In genomic region chr7:82010416-82010815, GRCh38 we compare ENCODE assay signal across 26 cellular contexts.
"Had no signal": no experiment of that assay in that cellular context is flagged by ENCODE, and none has a peak within 500 bp of the region (broad histone marks: within the 10 kb centered on the region; RNA-seq: fewer than 3 reads in every experiment).

No MANE protein-coding gene starts in this region.

- DNase-seq: islet precursor cell; left ventricle myocardium superior; lower lobe of right lung; mammary epithelial cell; mesendoderm; naive B cell; natural killer cell; nephron progenitor cell; occipital lobe; right lobe of liver; stimulated activated CD4-positive, alpha-beta T cell treated with anti-CD3 and anti-CD28 coated beads, Interleukin-1b, Interleukin-23, amount 100 ng/mL, for 48 hours; stimulated activated CD4-positive, alpha-beta T cell treated with anti-CD3 and anti-CD28 coated beads, Interleukin-2, amount 100 ng/mL, for 48 hours; stimulated activated CD4-positive, alpha-beta T cell treated with anti-CD3 and anti-CD28 coated beads, Interleukin-4, amount 100 ng/mL, for 4 hours; stimulated activated CD8-positive, alpha-beta memory T cell treated with anti-CD3 and anti-CD28 coated beads, Interleukin-4, amount 100 ng/mL, for 48 hours; stimulated activated naive CD4-positive, alpha-beta T cell treated with Interleukin-2 at 50 U/mL for 16 hours; stimulated activated naive CD8-positive, alpha-beta T cell treated with anti-CD3 and anti-CD28 coated beads, Interleukin-15, amount 100 ng/mL, for 72 hours; substantia nigra had no signal

- H3K4me3 ChIP-seq: hepatocyte, lower lobe of right lung, neural progenitor cell, right atrium auricular region, right lobe of liver, smooth muscle cell, tibial nerve, vagina had no signal

- H3K36me3 ChIP-seq: lower lobe of right lung, neural progenitor cell, neutrophil, right lobe of liver, tibial nerve, vagina had no signal

- H3K4me2 ChIP-seq: hepatocyte, neural progenitor cell, smooth muscle cell had no signal

- H3K27me3 ChIP-seq: hepatocyte, neural progenitor cell, neutrophil, right atrium auricular region, right lobe of liver, tibial nerve, vagina had no signal

- H3K9ac ChIP-seq: neural progenitor cell, parathyroid adenoma had no signal

- H3K27ac ChIP-seq: hepatocyte, lower lobe of right lung, neural progenitor cell, neutrophil, parathyroid adenoma, right atrium auricular region, right lobe of liver, tibial nerve, vagina had no signal

- ATAC-seq: left ventricle myocardium superior; lower lobe of right lung; natural killer cell; stimulated activated memory B cell treated with anti-CD40 and anti-IgM and Interleukin-4, amounts not matched to agents 10 μg/mL and 1 μg/mL and 100 μg/mL, for 72 hours; stimulated activated naive CD8-positive, alpha-beta T cell treated with anti-CD3 and anti-CD28 coated beads, Interleukin-15, amount 100 ng/mL, for 72 hours had no signal

- H3K9me3 ChIP-seq: lower lobe of right lung, neutrophil, right atrium auricular region, right lobe of liver, tibial nerve, vagina had no signal

- H3K4me1 ChIP-seq: lower lobe of right lung, neural progenitor cell, parathyroid adenoma, right lobe of liver, tibial nerve, vagina had no signal

- H2AFZ ChIP-seq: hepatocyte, neural progenitor cell, parathyroid adenoma had no signal
